Comparison of ENCODE assay signal across 7 cellular contexts in the genomic region with DNA sequence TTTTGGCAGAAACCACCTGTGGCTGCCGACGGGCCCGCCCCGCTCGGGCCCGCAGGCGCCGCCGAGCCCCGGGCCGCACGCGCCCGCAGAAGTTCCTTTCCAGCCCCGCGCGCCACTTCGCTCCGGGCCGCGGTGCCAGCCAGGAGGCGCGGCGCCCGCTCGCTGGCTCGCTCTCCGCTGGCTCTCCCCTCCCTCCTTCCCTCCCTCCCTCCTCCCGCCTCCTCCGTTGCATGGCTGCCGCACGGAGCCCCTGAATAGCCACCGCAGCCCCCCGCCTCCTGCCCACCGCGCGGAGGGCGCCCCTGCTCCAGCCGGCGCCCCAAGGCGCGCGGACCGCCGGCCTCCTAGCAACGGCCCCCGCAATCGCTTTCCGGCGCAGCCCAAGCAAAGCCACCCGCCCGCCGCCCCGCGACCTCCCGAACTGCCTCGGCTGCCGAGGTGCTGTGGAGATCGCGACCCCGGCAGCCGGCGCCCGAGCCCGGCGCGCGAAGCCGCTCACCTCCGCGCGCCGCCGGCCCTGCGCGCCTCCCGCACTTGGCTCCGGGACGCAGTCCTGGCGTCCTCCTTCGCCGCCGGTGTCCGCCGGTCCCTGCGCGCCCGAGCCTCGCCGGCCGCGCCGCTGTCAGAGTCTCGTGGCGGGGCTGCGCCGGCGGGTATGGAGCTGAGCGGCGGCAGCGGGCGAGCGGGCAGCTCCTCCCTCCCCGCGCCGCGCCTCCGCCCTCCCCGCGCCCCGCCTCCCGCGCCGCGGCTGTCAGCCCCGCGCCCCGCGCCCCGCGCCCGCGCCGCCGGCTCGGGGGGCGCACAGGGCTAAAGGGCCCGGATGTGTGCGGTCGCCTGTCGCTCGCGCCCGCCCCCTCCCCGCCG. TPM values are rescaled to one million over a fixed set of nuclear protein-coding genes. Genes with fewer than 3 reads are reported as not detected.
DNase-seq lines count a peak whose midpoint lies in the region; ATAC-seq, FAIRE-seq and TF ChIP-seq lines count a peak whose summit lies in the region.

ZBTB7C (minus strand) TSS at position 657 of the 864 bp plus-strand sequence.

- H2AFZ ChIP-seq in endothelial cell of umbilical vein (ENCODE audit: low read depth, low read length), result peak within 1 kb of the TSS; percentile 57

- no peak within 1 kb of the TSS for H3K27ac ChIP-seq in endothelial cell of umbilical vein (ENCODE audit: insufficient read depth, low read depth, low read length)

- peaks cover 2% of the 10 kb centered on the region for H3K9me1 ChIP-seq in endothelial cell of umbilical vein (replicated peaks; ENCODE audit: control insufficient read depth, extremely low read depth, insufficient read depth, low read length)

- H3K27ac Mint-ChIP-seq in T-cell (no peak within 1 kb of the TSS), type B pancreatic cell (peak within 1 kb of the TSS; percentile 88)

- H3K4me3 ChIP-seq in endothelial cell of umbilical vein (replicated peaks in 1 of 3; ENCODE audit: insufficient read depth in 1 of 3, low read depth in 1 of 3, low read length in 3 of 3) (peak within 1 kb of the TSS; percentile 42 to 52 (median 49)), mononuclear cell (ENCODE audit: low read length) (peak within 1 kb of the TSS; percentile 27)

- peaks cover 40 to 52% of the 10 kb centered on the region in 2 experiments for H3K27me3 ChIP-seq in endothelial cell of umbilical vein (ENCODE audit: control insufficient read depth in 2 of 2, insufficient read depth in 2 of 2, low read length in 2 of 2)
- H3K27me3 ChIP-seq in mononuclear cell (ENCODE audit: insufficient read depth, low read length), result peaks cover 70% of the 10 kb centered on the region

- no peaks in the 10 kb centered on the region for H4K20me1 ChIP-seq in endothelial cell of umbilical vein (replicated peaks; ENCODE audit: control insufficient read depth, extremely low read depth, insufficient read depth, low read length)

- no peak for TF ChIP-seq POLR2A in endothelial cell of umbilical vein (IDR thresholded peaks at IDR 0.05; ENCODE audit: low read depth, low read length)

- H3K4me1 ChIP-seq in ES-I3 (ENCODE audit: insufficient read depth, low read length) (peaks cover 17% of the 10 kb centered on the region), endothelial cell of umbilical vein (ENCODE audit: control insufficient read depth, extremely low read depth, insufficient read depth, low read length) (peaks cover 4% of the 10 kb centered on the region), mononuclear cell (ENCODE audit: insufficient read depth, low read length) (peaks cover 13% of the 10 kb centered on the region)

- dilution Hi-C loops in endothelial cell of umbilical vein (cut with MboI; ENCODE audit: extremely low pct_ligation_motif_present, low sequenced_read_pairs), result no loop called here

- ATAC-seq in HG03280 (IDR thresholded peaks at IDR 0.05; ENCODE audit: unreplicated experiment), result peak; percentile 34
- peak; percentile 43 to 48 (median 48) for ATAC-seq in T-cell (replicated peaks in 1 of 4)
- no peak for ATAC-seq in HG02970 (IDR thresholded peaks at IDR 0.05; ENCODE audit: low FRiP score, unreplicated experiment)

- POLR2A ChIA-PET in T-cell (lab: Charles Lee), result no interaction called here
- POLR2A ChIA-PET in endothelial cell of umbilical vein (lab: Charles Lee), result no interaction called here

- CTCF ChIA-PET in T-cell (lab: Charles Lee), result no interaction called here
- CTCF ChIA-PET in endothelial cell of umbilical vein (lab: Charles Lee), result interaction anchor here (1.3 kb wide), 1 partner anchor 13 kb away, joined by 6 read pairs; no protein-coding TSS in a partner anchor

- no TSS peak for BruUV-seq in endothelial cell of umbilical vein (replicated peaks; lab: Mats Ljungman, UMichigan)

- H3K4me3 Mint-ChIP-seq in T-cell (peak within 1 kb of the TSS; percentile 74 to 75 (median 75)), type B pancreatic cell (peak within 1 kb of the TSS; percentile 91)

- peak within 1 kb of the TSS; percentile 82; the same call in 1 of the 2 replicates for H3K9ac ChIP-seq in ES-I3 (ENCODE audit: low read depth, low read length)
- H3K9ac ChIP-seq in endothelial cell of umbilical vein (replicated peaks; ENCODE audit: extremely low read depth, insufficient read depth, low read length), result no peak within 1 kb of the TSS

- TF ChIP-seq CTCF in endothelial cell of umbilical vein (IDR thresholded peaks at IDR 0.05; ENCODE audit: extremely low read depth in 1 of 2, insufficient read depth in 1 of 2, low read depth in 1 of 2, low read length in 2 of 2), result no peak
- no peak for TF ChIP-seq CTCF in type B pancreatic cell (conservative IDR thresholded peaks at IDR 0.05)

- H3K9me3 Mint-ChIP-seq in T-cell (peaks cover 0 to 4% (median 0%) of the 10 kb centered on the region in 3 donors), type B pancreatic cell (peaks cover 4% of the 10 kb centered on the region)

- DNase-seq in T-cell (no peak), endothelial cell of umbilical vein (ENCODE audit: low read depth, low spot score) (peak; percentile 3), type B pancreatic cell (ENCODE audit: extremely low spot score, unreplicated experiment) (no peak)

- peaks cover 9 to 21% (median 13%) of the 10 kb centered on the region in 3 donors for H3K4me1 Mint-ChIP-seq in T-cell
- H3K4me1 Mint-ChIP-seq in type B pancreatic cell (ENCODE audit: unreplicated experiment), result peaks cover 11% of the 10 kb centered on the region

- no peaks in the 10 kb centered on the region for H3K36me3 Mint-ChIP-seq in T-cell
- H3K36me3 Mint-ChIP-seq in type B pancreatic cell, result no peaks in the 10 kb centered on the region

- H3K9me3 ChIP-seq in ES-I3 (ENCODE audit: control insufficient read depth, insufficient read depth, low read length) (no peaks in the 10 kb centered on the region), endothelial cell of umbilical vein (replicated peaks; ENCODE audit: control insufficient read depth, insufficient read depth, low read length) (no peaks in the 10 kb centered on the region), mononuclear cell (ENCODE audit: low read depth, low read length) (no peaks in the 10 kb centered on the region)

- no peaks in the 10 kb centered on the region for H3K36me3 ChIP-seq in ES-I3 (ENCODE audit: insufficient read depth, low read length)
- no peaks in the 10 kb centered on the region for H3K36me3 ChIP-seq in endothelial cell of umbilical vein (ENCODE audit: control insufficient read depth in 2 of 2, extremely low read depth in 1 of 2, insufficient read depth in 2 of 2, low read length in 2 of 2)

- peak within 1 kb of the TSS; percentile 58 for H3K4me2 ChIP-seq in endothelial cell of umbilical vein (ENCODE audit: insufficient read depth, low read length)

- H3K79me2 ChIP-seq in endothelial cell of umbilical vein (ENCODE audit: control insufficient read depth, insufficient read depth, low read length), result no peaks in the 10 kb centered on the region

- H3K27me3 Mint-ChIP-seq in T-cell (peaks cover 63 to 67% of the 10 kb centered on the region in 2 donors), type B pancreatic cell (peaks cover 73% of the 10 kb centered on the region)

- intact Hi-C loops in endothelial cell of umbilical vein (cut with micrococcal nuclease), result no loop called here

- FAIRE-seq in endothelial cell of umbilical vein (lab: Jason Lieb, UNC), result no peak

TF ChIP-seq in endothelial cell of umbilical vein, 7 proteins besides CTCF, POLR2A, EP300 and RAD21:
- TF ChIP-seq MYC (IDR thresholded peaks at IDR 0.05; ENCODE audit: low read depth, low read length) (no peak), GATA2 (IDR thresholded peaks at IDR 0.05; ENCODE audit: insufficient read depth, insufficient read length, low read depth, low read length) (no peak), FOS (IDR thresholded peaks at IDR 0.05; ENCODE audit: borderline replicate concordance, insufficient read depth, low read length) (no peak), POLR2AphosphoS5 (IDR thresholded peaks at IDR 0.05; ENCODE audit: insufficient read depth, low read depth, low read length) (no peak), EZH2 (IDR thresholded peaks at IDR 0.05; ENCODE audit: borderline replicate concordance, low read depth, low read length, severe bottlenecking) (peak; percentile 89), JUN (IDR thresholded peaks at IDR 0.05; ENCODE audit: borderline replicate concordance, insufficient read depth, insufficient read length, low read depth) (no peak)
- TF ChIP-seq, protein P1, sequence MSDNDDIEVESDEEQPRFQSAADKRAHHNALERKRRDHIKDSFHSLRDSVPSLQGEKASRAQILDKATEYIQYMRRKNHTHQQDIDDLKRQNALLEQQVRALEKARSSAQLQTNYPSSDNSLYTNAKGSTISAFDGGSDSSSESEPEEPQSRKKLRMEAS (IDR thresholded peaks at IDR 0.05; ENCODE audit: insufficient read depth, insufficient read length), result no peak

RNA-seq across cellular contexts. Expression of gene ZBTB7C, which starts in this region (rescaled TPM):
- total RNA-seq in T-cell (under 1 TPM in 1 of 5 donors, not detected in 4; 0.06 TPM), endothelial cell of umbilical vein (not detected in 2 replicates), mononuclear cell (not detected), type B pancreatic cell (ENCODE audit: low replicate concordance) (13.0 and 40.9 TPM in 2 replicates)
- polyA plus RNA-seq in endothelial cell of umbilical vein, result not detected in 2 replicates
- not detected in 2 replicates for polyA plus RNA-seq in endothelial cell of umbilical vein (2011; cell fraction: cytosol; rRNA removed)
- polyA plus RNA-seq in endothelial cell of umbilical vein (2011; cell fraction: nucleus; rRNA removed), result not detected in 2 replicates
- polyA plus RNA-seq in endothelial cell of umbilical vein (2012), result not detected in 2 replicates
- not detected in 2 replicates for polyA minus RNA-seq in endothelial cell of umbilical vein
- 2.3 TPM for polyA minus RNA-seq in endothelial cell of umbilical vein (2011; cell fraction: cytosol; rRNA and poly(A)+ RNA removed)
- not detected in 2 replicates for polyA minus RNA-seq in endothelial cell of umbilical vein (2011; cell fraction: nucleus; rRNA and poly(A)+ RNA removed)

Comparison
In these comparisons a context has a peak if more than half of its experiments do, and no peak if none do; other contexts are left out.
1. RNA of gene ZBTB7C (total RNA-seq): 13.0 to 40.9 TPM in type B pancreatic cell; 0.06 TPM in T-cell, not detected in endothelial cell of umbilical vein and not detected in mononuclear cell (single experiment); every median in the first group is over 10 times any median in the second.
2. Peak in ATAC-seq in T-cell; RNA of the gene not detected or under 1 TPM.